27 cellular contexts compared by ENCODE assay signal in the genomic region with DNA sequence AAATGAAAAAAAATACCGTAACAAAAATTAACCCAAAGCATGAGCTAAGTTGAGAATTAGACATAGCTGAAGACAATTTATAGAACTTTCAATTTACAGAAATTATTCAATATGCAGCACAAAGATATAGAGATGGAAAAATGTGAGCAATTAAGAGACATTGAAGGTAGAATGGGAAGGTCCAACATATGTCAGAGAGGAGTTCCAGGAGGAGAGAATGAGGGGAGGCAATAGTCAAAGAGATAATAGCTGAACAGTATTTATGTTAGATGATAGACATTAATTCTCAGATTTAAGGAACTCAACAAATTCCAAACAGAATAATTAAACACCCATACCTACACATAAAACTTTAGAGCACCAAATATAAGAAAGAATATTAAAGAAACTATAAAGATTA.
"Had no signal": no experiment of that assay in that cellular context is flagged by ENCODE, and none has a peak within 500 bp of the region (broad histone marks: within the 10 kb centered on the region; RNA-seq: fewer than 3 reads in every experiment).

No MANE protein-coding gene starts in this region.

- DNase-seq: colonic mucosa; cortex of kidney; dermis blood vessel endothelial cell; dorsolateral prefrontal cortex; effector CD4-positive, alpha-beta T cell; effector CD8-positive, alpha-beta T cell; effector memory CD4-positive, alpha-beta T cell; effector memory CD8-positive, alpha-beta T cell; endodermal cell; erythroblast; esophagus squamous epithelium; foreskin fibroblast; foreskin keratinocyte; foreskin melanocyte; gastrocnemius medialis; glutamatergic neuron; head of caudate nucleus; heart left ventricle; heart right ventricle had no signal

- H3K9me3 ChIP-seq: colonic mucosa, esophagus muscularis mucosa, esophagus squamous epithelium, gastrocnemius medialis had no signal

- FAIRE-seq: colon, endothelial cell of umbilical vein, frontal cortex had no signal

- H3K4me3 ChIP-seq: colonic mucosa, coronary artery, dorsolateral prefrontal cortex, esophagus muscularis mucosa, esophagus squamous epithelium, gastrocnemius medialis, gastroesophageal sphincter, heart left ventricle, heart right ventricle had no signal

- H3K36me3 ChIP-seq: colonic mucosa, esophagus muscularis mucosa, esophagus squamous epithelium, gastrocnemius medialis, gastroesophageal sphincter, heart left ventricle, heart right ventricle had no signal

- H3K27ac ChIP-seq: colonic mucosa, coronary artery, dorsolateral prefrontal cortex, epithelial cell of prostate, esophagus muscularis mucosa, esophagus squamous epithelium, foreskin keratinocyte, gastrocnemius medialis, gastroesophageal sphincter, heart left ventricle, heart right ventricle had no signal

- ATAC-seq: effector memory CD8-positive, alpha-beta T cell; esophagus mucosa; foreskin keratinocyte; gastrocnemius medialis; gastroesophageal sphincter; heart left ventricle; heart right ventricle had no signal

- H3K27me3 ChIP-seq: colonic mucosa, dorsolateral prefrontal cortex, esophagus muscularis mucosa, esophagus squamous epithelium, foreskin keratinocyte, gastrocnemius medialis, gastroesophageal sphincter, heart left ventricle, heart right ventricle had no signal

- H3K4me1 ChIP-seq: colonic mucosa, esophagus muscularis mucosa, foreskin keratinocyte, gastrocnemius medialis, gastroesophageal sphincter, heart left ventricle, heart right ventricle had no signal
